In genomic region chr1:63773815-63774616, GRCh38 we compare ENCODE assay signal across 8 cellular contexts. TPM values are rescaled to one million over a fixed set of nuclear protein-coding genes. Genes with fewer than 3 reads are reported as not detected.
A peak's percentile ranks its signal among the peaks of the same experiment; 100 is the strongest.
DNase-seq lines count a peak whose midpoint lies in the region; ATAC-seq, FAIRE-seq and TF ChIP-seq lines count a peak whose summit lies in the region.

Gene ROR1, plus strand, starts transcription at chr1:63774017.

- peak; percentile 51 for TF ChIP-seq CTCF in A549 (IDR thresholded peaks at IDR 0.05)

- peak within 1 kb of the TSS; percentile 85 for H3K4me2 ChIP-seq in A549

- ATAC-seq in A549 = peak; percentile 96 to 98
- ATAC-seq in HG03432 (IDR thresholded peaks at IDR 0.05; ENCODE audit: unreplicated experiment) = peak; percentile 79

- peak within 1 kb of the TSS; percentile 78 for H3K4me3 Mint-ChIP-seq in stimulated activated naive CD8-positive, alpha-beta T cell treated with anti-CD3 and anti-CD28 coated beads, Interleukin-15, Interleukin-2, amounts not matched to agents 100 ng/mL and 50 ng/mL, for 24 hours

- no peak within 1 kb of the TSS for H3K27ac Mint-ChIP-seq in stimulated activated naive CD8-positive, alpha-beta T cell treated with anti-CD3 and anti-CD28 coated beads, Interleukin-15, Interleukin-2, amounts not matched to agents 100 ng/mL and 50 ng/mL, for 24 hours

- peak; percentile 61 to 78 for TF ChIP-seq RAD21 in A549 (conservative IDR thresholded peaks at IDR 0.05 in 1 of 2, IDR thresholded peaks at IDR 0.05 in 1 of 2)

- 0% methylated on average over 18 of the region's 99 CpGs for WGBS in A549 (ENCODE audit: missing lambda C conversion rate)

- H3K9me3 ChIP-seq in A549 = no peaks in the 10 kb centered on the region

- TF ChIP-seq POLR2A in A549 (IDR thresholded peaks at IDR 0.05; ENCODE audit: low read length) = peak; percentile 35; the same call in 1 of the 2 replicates

- H3K4me3 ChIP-seq in A549 = peak within 1 kb of the TSS; percentile 83

- no peaks in the 10 kb centered on the region for H3K36me3 Mint-ChIP-seq in stimulated activated naive CD8-positive, alpha-beta T cell treated with anti-CD3 and anti-CD28 coated beads, Interleukin-15, Interleukin-2, amounts not matched to agents 100 ng/mL and 50 ng/mL, for 24 hours (ENCODE audit: low read depth)

- peak within 1 kb of the TSS; percentile 95 to 96 for H3K27ac ChIP-seq in A549

- peaks cover 54% of the 10 kb centered on the region for H3K4me1 ChIP-seq in A549

- peaks cover 22% of the 10 kb centered on the region for H3K4me1 Mint-ChIP-seq in stimulated activated naive CD8-positive, alpha-beta T cell treated with anti-CD3 and anti-CD28 coated beads, Interleukin-15, Interleukin-2, amounts not matched to agents 100 ng/mL and 50 ng/mL, for 24 hours (ENCODE audit: low read depth)

- DNase-seq in A549 (ENCODE audit: low read depth in 1 of 2, low spot score in 1 of 2) (peak; percentile 81 to 89), GM18507 (ENCODE audit: extremely low spot score, insufficient read length, low read depth) (peak; percentile 12), NCI-H69 (lab: John Stamatoyannopoulos, UW) (peak; percentile 90), fibroblast of peridontal ligament (ENCODE audit: extremely low read depth) (peak; percentile 72), myocyte (ENCODE audit: low read depth) (peak; percentile 92)
- peak; percentile 74 to 80 for DNase-seq in activated T-cell treated with anti-CD3 and anti-CD28 coated beads, Interleukin-2, amount 50 U/mL, for 48 hours

- CTCF ChIA-PET in A549 (lab: Yijun Ruan, JAX) = interaction anchor here (0.6 to 2.9 kb wide), 16 partner anchors 10 to 1967 kb away, joined by 3 to 11 read pairs (median 4); no protein-coding TSS in a partner anchor

- H3K9me3 Mint-ChIP-seq in stimulated activated naive CD8-positive, alpha-beta T cell treated with anti-CD3 and anti-CD28 coated beads, Interleukin-15, Interleukin-2, amounts not matched to agents 100 ng/mL and 50 ng/mL, for 24 hours = no peaks in the 10 kb centered on the region

- POLR2A ChIA-PET in A549 (lab: Yijun Ruan, JAX) = interaction anchor here (1.1 to 2.3 kb wide), 2 partner anchors 42 to 82 kb away, joined by 3 to 12 read pairs; no protein-coding TSS in a partner anchor

- TF ChIP-seq EP300 in A549 (IDR thresholded peaks at IDR 0.05) = no peak

- FAIRE-seq in A549 (lab: Jason Lieb, UNC) (no peak), GM18507 (lab: Jason Lieb, UNC) (no peak)

- H3K27me3 Mint-ChIP-seq in stimulated activated naive CD8-positive, alpha-beta T cell treated with anti-CD3 and anti-CD28 coated beads, Interleukin-15, Interleukin-2, amounts not matched to agents 100 ng/mL and 50 ng/mL, for 24 hours = peaks cover 66% of the 10 kb centered on the region

TF ChIP-seq in A549, 52 proteins besides CTCF, POLR2A, EP300 and RAD21:
- no peak for TF ChIP-seq HDAC2 (IDR thresholded peaks at IDR 0.05)
- no peak for TF ChIP-seq CHD4 (IDR thresholded peaks at IDR 0.05; ENCODE audit: borderline replicate concordance)
- TF ChIP-seq FOSL2 (IDR thresholded peaks at IDR 0.05) = no peak
- no peak for TF ChIP-seq FOSL2 (CRISPR knock-in tag; IDR thresholded peaks at IDR 0.05)
- no peak for TF ChIP-seq MAFK (IDR thresholded peaks at IDR 0.05; ENCODE audit: partially characterized antibody)
- no peak for TF ChIP-seq MAZ (IDR thresholded peaks at IDR 0.05; ENCODE audit: borderline replicate concordance, low read depth, low read length)
- no peak for TF ChIP-seq BHLHE40 (IDR thresholded peaks at IDR 0.05; ENCODE audit: low read depth, low read length)
- peak in 1 of 2 experiments; percentile 66; a peak in 3 of 5 replicates for TF ChIP-seq JUN (IDR thresholded peaks at IDR 0.05)
- TF ChIP-seq PBX3 (IDR thresholded peaks at IDR 0.05) = no peak
- TF ChIP-seq HOXB13 (CRISPR knock-in tag; IDR thresholded peaks at IDR 0.05; ENCODE audit: low read depth) = no peak
- no peak for TF ChIP-seq POLR2AphosphoS2 (conservative IDR thresholded peaks at IDR 0.05; ENCODE audit: low read length)
- TF ChIP-seq GATA3 (IDR thresholded peaks at IDR 0.05; ENCODE audit: borderline replicate concordance) = no peak
- TF ChIP-seq BCL3 (IDR thresholded peaks at IDR 0.05) = no peak
- no peak for TF ChIP-seq RNF2 (IDR thresholded peaks at IDR 0.05; ENCODE audit: borderline replicate concordance, low read depth)
- TF ChIP-seq SMC3 (IDR thresholded peaks at IDR 0.05) = peak; percentile 86
- no peak for TF ChIP-seq MYC (IDR thresholded peaks at IDR 0.05; ENCODE audit: borderline replicate concordance, low read length)
- TF ChIP-seq MAX (IDR thresholded peaks at IDR 0.05) = peak; percentile 95
- TF ChIP-seq, protein P1, sequence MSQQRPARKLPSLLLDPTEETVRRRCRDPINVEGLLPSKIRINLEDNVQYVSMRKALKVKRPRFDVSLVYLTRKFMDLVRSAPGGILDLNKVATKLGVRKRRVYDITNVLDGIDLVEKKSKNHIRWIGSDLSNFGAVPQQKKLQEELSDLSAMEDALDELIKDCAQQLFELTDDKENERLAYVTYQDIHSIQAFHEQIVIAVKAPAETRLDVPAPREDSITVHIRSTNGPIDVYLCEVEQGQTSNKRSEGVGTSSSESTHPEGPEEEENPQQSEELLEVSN (IDR thresholded peaks at IDR 0.05; ENCODE audit: borderline replicate concordance, low read depth) = peak; percentile 92

RNA-seq across cellular contexts. Expression of gene ROR1, which starts in this region (rescaled TPM):
- polyA plus RNA-seq in A549 (2011; rRNA removed) (19.0 and 29.3 TPM in 2 replicates), A549 (2017; fragmentation: RNase III; extraction: RNeasy Plus Mini Kit Qiagen cat#74134 plus additional on column Dnase treatment) (6.5 to 9.4 TPM (median 8.2 TPM) in 3 replicates)
- 5.1 and 6.5 TPM in 2 replicates for polyA plus RNA-seq in A549 (2012; cell fraction: cytosol; rRNA removed)
- polyA plus RNA-seq in A549 (2012; cell fraction: nucleus; rRNA removed) = 7.0 and 8.2 TPM in 2 replicates
- 55.0 and 55.8 TPM in 2 replicates for polyA minus RNA-seq in A549 (2011; rRNA and poly(A)+ RNA removed)
- 2.5 and 3.0 TPM in 2 replicates for total RNA-seq in myocyte
- 2.7 TPM for polyA plus RNA-seq in myocyte (2012)

Comparison
In these comparisons a context has a peak if more than half of its experiments do, and no peak if none do; other contexts are left out.
1. Peak in every context shown above with its lines: DNase-seq, ATAC-seq, H3K4me3 ChIP-seq and H3K27ac ChIP-seq.
2. DNase-seq: peak in every context shown above with its lines; median percentile 92 in myocyte; 90 in NCI-H69; 85 in A549; 77 in activated T-cell treated with anti-CD3 and anti-CD28 coated beads, Interleukin-2, amount 50 U/mL, for 48 hours; 72 in fibroblast of peridontal ligament; 12 in GM18507.